In genomic region chr16:76970745-76971099, GRCh38 we compare ENCODE assay signal across 34 cellular contexts.
"Had no signal": no experiment of that assay in that cellular context is flagged by ENCODE, and none has a peak within 500 bp of the region (broad histone marks: within the 10 kb centered on the region; RNA-seq: fewer than 3 reads in every experiment).

No MANE protein-coding gene starts in this region.

- H3K4me1 ChIP-seq: body of pancreas, breast epithelium had no signal

- H3K36me3 ChIP-seq: adrenal gland, breast epithelium had no signal

- H3K4me3 ChIP-seq: adrenal gland, body of pancreas, breast epithelium had no signal

- H3K9me3 ChIP-seq: adrenal gland, body of pancreas, breast epithelium had no signal

- ATAC-seq: activated naive CD4-positive, alpha-beta T cell treated with anti-CD3 and anti-CD28 coated beads, Interleukin-2, amount 50 U/mL, for 72 hours; activated T-cell treated with anti-CD3 and anti-CD28 coated beads, Interleukin-2, amount 50 U/mL, for 4 hours; Right ventricle myocardium inferior; SK-N-SH treated with all-trans-retinoic acid at 6 μM for 48 hours; T-cell; T-helper 17 cell had no signal

- H3K27me3 ChIP-seq: adrenal gland, body of pancreas, breast epithelium had no signal

- H3K27ac ChIP-seq: body of pancreas, breast epithelium, RWPE1, VCaP had no signal

- FAIRE-seq: astrocyte, RCC 7860 had no signal

- DNase-seq: activated B cell treated with CpG ODN at 0.5 μM for 24 hours; activated CD4-positive, alpha-beta memory T cell treated with anti-CD3 and anti-CD28 coated beads for 36 hours; activated CD4-positive, alpha-beta T cell treated with anti-CD3 and anti-CD28 coated beads for 4 hours; activated CD4-positive, alpha-beta T cell treated with anti-CD3 and anti-CD28 coated beads, Interleukin-2, amount 50 U/mL, for 1 hour; activated CD4-positive, CD25-positive, alpha-beta regulatory T cell treated with anti-CD3 and anti-CD28 coated beads, Interleukin-2, amount 50 U/mL, for 72 hours; activated CD8-positive, alpha-beta memory T cell treated with anti-CD3 and anti-CD28 coated beads, Interleukin-2, amount 50 U/mL, for 4 hours; activated gamma-delta T cell treated with Interleukin-2 at 50 U/mL for 16 hours; activated naive CD4-positive, alpha-beta T cell treated with anti-CD3 and anti-CD28 coated beads for 36 hours; activated T-cell treated with anti-CD3 and anti-CD28 coated beads for 4 hours; activated T-cell treated with anti-CD3 and anti-CD28 coated beads, Interleukin-2, amount 50 U/mL, for 4 hours; NCI-H1092 treated with DMSO at 0.1 percent for 48 hours; NCI-H1417; NCI-H187; NCI-H2029 treated with DMSO at 0.1 percent for 48 hours; NCI-H2107; NCI-H2171; NCI-H446; NCI-H510A treated with DMSO at 0.1 percent for 48 hours; NCI-H526 treated with DMSO at 0.1 percent for 48 hours; NCI-H82; NK-92 treated with Interleukin-12 subunit alpha and Interleukin-12 subunit beta, amount 100 ng/mL, for 24 hours; SIG-M5; T-cell; T-helper 17 cell had no signal
